8 cellular contexts compared by ENCODE assay signal in genomic region chr17:56913867-56914640, GRCh38. TPM values are rescaled to one million over a fixed set of nuclear protein-coding genes. Genes with fewer than 3 reads are reported as not detected.
DNase-seq lines count a peak whose midpoint lies in the region; ATAC-seq and TF ChIP-seq lines count a peak whose summit lies in the region.

Gene TRIM25, minus strand, starts transcription at chr17:56914049. Its CDS starts 61 bp downstream, at chr17:56913988.

- H3K9me3 ChIP-seq in NT2/D1 (ENCODE audit: insufficient read depth, low read length) (peaks cover 21% of the 10 kb centered on the region), endodermal cell (ENCODE audit: control insufficient read depth, low read length) (peaks cover 12% of the 10 kb centered on the region), mesodermal cell (ENCODE audit: control insufficient read depth, low read length) (peaks cover 10% of the 10 kb centered on the region)

- H3K9me3 Mint-ChIP-seq in endodermal cell = peaks cover 6% of the 10 kb centered on the region

- peak within 1 kb of the TSS; percentile 77 for H3K4me3 Mint-ChIP-seq in endodermal cell

- ATAC-seq in GM21367 (IDR thresholded peaks at IDR 0.05; ENCODE audit: unreplicated experiment) = peak; percentile 61

- H3K9ac ChIP-seq in NT2/D1 (ENCODE audit: insufficient read length, low read depth) = peak within 1 kb of the TSS; percentile 93
- peak within 1 kb of the TSS; percentile 59 for H3K9ac ChIP-seq in endodermal cell (ENCODE audit: extremely low read depth, low read length, poor library complexity, severe bottlenecking)

- peak; percentile 88 for DNase-seq in COR-L47 (lab: John Stamatoyannopoulos, UW)
- peak in 75 of 76 experiments; percentile 27 to 96 (median 80) for DNase-seq in HUDEP-2 (lab: John Stamatoyannopoulos, UW; ENCODE audit: unreplicated experiment in 76 of 76)
- DNase-seq in NT2/D1 (ENCODE audit: low read depth, low spot score) = peak; percentile 46
- DNase-seq in activated CD8-positive, alpha-beta memory T cell treated with anti-CD3 and anti-CD28 coated beads, Interleukin-2, amount 50 U/mL, for 1 hour (ENCODE audit: extremely low read depth) = peak; percentile 71
- peak; percentile 98 for DNase-seq in endodermal cell
- peak; percentile 70 for DNase-seq in stimulated activated CD8-positive, alpha-beta memory T cell treated with anti-CD3 and anti-CD28 coated beads, Interleukin-15, amount 100 ng/mL, for 24 hours (ENCODE audit: low read depth)

- H3K4me3 ChIP-seq in NT2/D1 (ENCODE audit: insufficient read length, low read depth) (peak within 1 kb of the TSS; percentile 94), endodermal cell (ENCODE audit: low read length) (peak within 1 kb of the TSS; percentile 82), mesodermal cell (ENCODE audit: extremely low read depth, insufficient read depth, low read length, poor library complexity, severe bottlenecking) (peak within 1 kb of the TSS; percentile 57)

- peaks cover 7% of the 10 kb centered on the region for H3K4me1 Mint-ChIP-seq in endodermal cell

- H3K27ac ChIP-seq in endodermal cell (ENCODE audit: low read depth, low read length) = no peak within 1 kb of the TSS
- H3K27ac ChIP-seq in mesodermal cell (ENCODE audit: low read depth, low read length, severe bottlenecking) = no peak within 1 kb of the TSS

- H3K27me3 ChIP-seq in NT2/D1 (ENCODE audit: insufficient read depth, insufficient read length) (peaks cover 49% of the 10 kb centered on the region), endodermal cell (ENCODE audit: control insufficient read depth, insufficient read depth, low read length, poor library complexity, severe bottlenecking) (peaks cover 38% of the 10 kb centered on the region)

- peak within 1 kb of the TSS; percentile 77 for H3K27ac Mint-ChIP-seq in endodermal cell

- H3K36me3 Mint-ChIP-seq in endodermal cell (ENCODE audit: low read depth) = peaks cover 3% of the 10 kb centered on the region

- H3K27me3 Mint-ChIP-seq in endodermal cell (ENCODE audit: insufficient read depth) = peaks cover 42% of the 10 kb centered on the region

- no peak for TF ChIP-seq CTCF in endodermal cell (conservative IDR thresholded peaks at IDR 0.05)

- no peaks in the 10 kb centered on the region for H3K36me3 ChIP-seq in NT2/D1 (ENCODE audit: insufficient read depth, insufficient read length, low read length)
- no peaks in the 10 kb centered on the region for H3K36me3 ChIP-seq in endodermal cell (ENCODE audit: control insufficient read depth, insufficient read depth, low read length)
- no peaks in the 10 kb centered on the region for H3K36me3 ChIP-seq in mesodermal cell (ENCODE audit: control insufficient read depth, insufficient read depth, low read length)

- H3K4me1 ChIP-seq in NT2/D1 (ENCODE audit: insufficient read depth, insufficient read length) (peaks cover 2% of the 10 kb centered on the region), endodermal cell (ENCODE audit: control insufficient read depth, insufficient read depth, low read length) (no peaks in the 10 kb centered on the region), mesodermal cell (ENCODE audit: control insufficient read depth, insufficient read depth, low read length, poor library complexity, severe bottlenecking) (peaks cover 10% of the 10 kb centered on the region)

- 2 to 4% methylated on average over 20 to 63 of the region's 63 CpGs for WGBS in endodermal cell (ENCODE audit: insufficient coverage in 1 of 2, insufficient read length in 1 of 2), 2 experiments
- WGBS in mesodermal cell (ENCODE audit: insufficient coverage in 2 of 2), 2 experiments = 1 to 2% methylated on average over 53 to 61 of the region's 63 CpGs

RNA-seq across cellular contexts. Expression of gene TRIM25, which starts in this region (rescaled TPM):
- 10 to 100 TPM; 18.8 to 21.3 TPM for total RNA-seq in endodermal cell
- 8.9 TPM for polyA plus RNA-seq in endodermal cell (2013, experiment 1 of 2)
- 9.3 TPM for polyA plus RNA-seq in endodermal cell (2013, experiment 2 of 2)
- polyA plus RNA-seq in mesodermal cell (2013, experiment 1 of 2) = 11.1 TPM
- polyA plus RNA-seq in mesodermal cell (2013, experiment 2 of 2) = 16.5 TPM

Comparison
In these comparisons a context has a peak if more than half of its experiments do, and no peak if none do; other contexts are left out.
1. DNase-seq: peak in every context shown above with its lines; median percentile 98 in endodermal cell; 88 in COR-L47; 80 in HUDEP-2; 71 in activated CD8-positive, alpha-beta memory T cell treated with anti-CD3 and anti-CD28 coated beads, Interleukin-2, amount 50 U/mL, for 1 hour; 70 in stimulated activated CD8-positive, alpha-beta memory T cell treated with anti-CD3 and anti-CD28 coated beads, Interleukin-15, amount 100 ng/mL, for 24 hours; 46 in NT2/D1.